1 cellular context compared by ENCODE assay signal in the genomic region with DNA sequence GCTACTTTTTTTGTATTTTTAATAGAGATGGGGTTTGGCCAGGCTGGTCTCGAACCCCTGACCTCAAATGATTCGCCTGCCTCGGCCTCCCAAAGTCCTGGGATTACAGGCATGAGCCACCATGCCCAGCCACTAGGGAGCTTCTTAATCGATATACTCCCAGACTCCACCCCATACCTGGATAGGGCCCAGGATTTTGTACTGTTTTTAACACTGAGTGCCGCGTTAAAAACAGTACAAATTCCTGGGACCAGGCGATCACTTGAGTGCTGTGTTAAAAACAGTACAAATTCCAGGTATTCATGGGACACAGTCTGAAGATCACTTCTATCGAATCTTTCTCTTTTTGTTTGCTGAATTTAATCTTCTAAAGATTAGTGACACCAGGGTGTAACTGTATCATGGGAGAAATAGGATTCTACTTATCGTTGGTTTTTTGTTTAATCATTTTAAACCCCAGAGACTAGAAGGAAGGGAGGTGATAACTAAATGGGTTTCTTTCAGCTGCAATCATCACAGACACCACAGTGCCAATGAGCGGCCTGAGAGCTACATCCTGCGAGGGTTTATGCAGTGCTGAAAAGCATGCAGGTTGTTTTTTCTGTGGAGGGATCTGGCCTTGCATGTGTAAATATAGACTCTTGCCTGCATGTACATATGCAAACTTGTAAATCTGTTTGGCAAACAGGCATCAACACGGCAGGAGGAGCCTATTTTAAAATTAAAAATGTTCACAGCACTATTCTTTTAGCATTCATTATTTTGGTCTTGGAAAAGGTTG.
TF ChIP-seq lines count a peak whose summit lies in the region.

No MANE protein-coding gene starts in this region.

TF ChIP-seq in WTC11, 78 proteins besides CTCF, POLR2A, EP300 and RAD21 (continued from another document):
- TF ChIP-seq PRDM15 (CRISPR knock-in tag; IDR thresholded peaks at IDR 0.05), result no peak
- TF ChIP-seq, protein P1, sequence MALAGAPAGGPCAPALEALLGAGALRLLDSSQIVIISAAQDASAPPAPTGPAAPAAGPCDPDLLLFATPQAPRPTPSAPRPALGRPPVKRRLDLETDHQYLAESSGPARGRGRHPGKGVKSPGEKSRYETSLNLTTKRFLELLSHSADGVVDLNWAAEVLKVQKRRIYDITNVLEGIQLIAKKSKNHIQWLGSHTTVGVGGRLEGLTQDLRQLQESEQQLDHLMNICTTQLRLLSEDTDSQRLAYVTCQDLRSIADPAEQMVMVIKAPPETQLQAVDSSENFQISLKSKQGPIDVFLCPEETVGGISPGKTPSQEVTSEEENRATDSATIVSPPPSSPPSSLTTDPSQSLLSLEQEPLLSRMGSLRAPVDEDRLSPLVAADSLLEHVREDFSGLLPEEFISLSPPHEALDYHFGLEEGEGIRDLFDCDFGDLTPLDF (CRISPR knock-in tag; IDR thresholded peaks at IDR 0.05), result no peak
- no peak for TF ChIP-seq MXD4 (CRISPR knock-in tag; IDR thresholded peaks at IDR 0.05; ENCODE audit: borderline replicate concordance)
- no peak for TF ChIP-seq AFF4 (CRISPR knock-in tag; IDR thresholded peaks at IDR 0.05; ENCODE audit: borderline replicate concordance)
TF ChIP-seq in WTC11: peak in this region for 0.
